17 cellular contexts compared by ENCODE assay signal in genomic region chr6:10908228-10908627, GRCh38. TPM values are rescaled to one million over a fixed set of nuclear protein-coding genes. Genes with fewer than 3 reads are reported as not detected.
DNase-seq lines count a peak whose midpoint lies in the region; ATAC-seq and TF ChIP-seq lines count a peak whose summit lies in the region.
"Had no signal": no experiment of that assay in that cellular context is flagged by ENCODE, and none has a peak within 500 bp of the region (broad histone marks: within the 10 kb centered on the region; RNA-seq: fewer than 3 reads in every experiment).

No MANE protein-coding gene starts in this region.

- DNase-seq in MM.1S, result peak; percentile 34
- DNase-seq in cerebellum (ENCODE audit: low spot score), result peak; percentile 20
- peak; percentile 23 to 31 for DNase-seq in lung microvascular endothelial cell (ENCODE audit: low read depth in 2 of 2)
- DNase-seq in posterior cingulate gyrus, result no peak
- no peak for DNase-seq in activated naive CD8-positive, alpha-beta T cell treated with anti-CD3 and anti-CD28 coated beads, Interleukin-2, amount 50 U/mL, for 24 hours
- DNase-seq: Caco-2; CD4-positive, alpha-beta T cell; DMS79 treated with DMSO at 0.1 percent for 48 hours; HCEC 1CT had no signal

- no peak overlapping the region for H3K27ac Mint-ChIP-seq in activated naive CD8-positive, alpha-beta T cell treated with anti-CD3 and anti-CD28 coated beads, Interleukin-2, amount 50 U/mL, for 24 hours
- H3K27ac Mint-ChIP-seq: B cell; CD4-positive, alpha-beta T cell; GM23338 had no signal

- H4K20me1 ChIP-seq in BLaER1 (no peaks in the 10 kb centered on the region), MM.1S (ENCODE audit: insufficient read depth, low read length) (no peaks in the 10 kb centered on the region)

- H2AFZ ChIP-seq in MM.1S (ENCODE audit: low read length), result no peak overlapping the region
- H2AFZ ChIP-seq: GM23338 had no signal

- no peak overlapping the region for H3K9ac ChIP-seq in BLaER1
- no peak overlapping the region for H3K9ac ChIP-seq in MM.1S (ENCODE audit: low read length)

- no peak for ATAC-seq in HG03025 (IDR thresholded peaks at IDR 0.05; ENCODE audit: low FRiP score, unreplicated experiment)
- no peak for ATAC-seq in activated naive CD8-positive, alpha-beta T cell treated with anti-CD3 and anti-CD28 coated beads, Interleukin-2, amount 50 U/mL, for 24 hours
- ATAC-seq: GM23338 had no signal

- H3K4me1 Mint-ChIP-seq in activated naive CD8-positive, alpha-beta T cell treated with anti-CD3 and anti-CD28 coated beads, Interleukin-2, amount 50 U/mL, for 24 hours, result no peaks in the 10 kb centered on the region
- H3K4me1 Mint-ChIP-seq: B cell, GM23338 had no signal

- 0 out of 2 replicates have a peak, but pooled peaks cover under 1% of the 10 kb centered on the region for H3K9me3 ChIP-seq in BLaER1
- H3K9me3 ChIP-seq in MM.1S (replicated peaks; ENCODE audit: insufficient read depth, low read length), result no peaks in the 10 kb centered on the region
- H3K9me3 ChIP-seq: Caco-2 had no signal

- H3K27me3 ChIP-seq in BLaER1 (no peaks in the 10 kb centered on the region), MM.1S (replicated peaks; ENCODE audit: insufficient read depth, low read length) (peaks cover 19% of the 10 kb centered on the region)

- H3K36me3 ChIP-seq in BLaER1, result no peaks in the 10 kb centered on the region
- H3K36me3 ChIP-seq in MM.1S (replicated peaks; ENCODE audit: insufficient read depth, low read length), result no peaks in the 10 kb centered on the region

- peak overlapping the region; percentile 18 for H3K4me2 ChIP-seq in BLaER1
- H3K4me2 ChIP-seq in MM.1S (ENCODE audit: low read depth, low read length), result no peak overlapping the region
- H3K4me2 ChIP-seq: GM23338 had no signal

- TF ChIP-seq CTCF in MM.1S (IDR thresholded peaks at IDR 0.05; ENCODE audit: low read length), result no peak

- H3K27ac ChIP-seq in BLaER1 (no peak overlapping the region), MM.1S (ENCODE audit: low read length) (no peak overlapping the region)
- H3K27ac ChIP-seq: C4-2B, HL-60 had no signal

- H3K9me2 ChIP-seq in MM.1S (replicated peaks; ENCODE audit: insufficient read depth, low read length), result no peaks in the 10 kb centered on the region

- no peaks in the 10 kb centered on the region for H3F3A ChIP-seq in MM.1S (ENCODE audit: insufficient read depth, low read length)

- H3K4me3 Mint-ChIP-seq in activated naive CD8-positive, alpha-beta T cell treated with anti-CD3 and anti-CD28 coated beads, Interleukin-2, amount 50 U/mL, for 24 hours, result no peak overlapping the region
- H3K4me3 Mint-ChIP-seq: B cell; CD4-positive, alpha-beta T cell; GM23338 had no signal

- no peaks in the 10 kb centered on the region for H3K79me2 ChIP-seq in MM.1S (ENCODE audit: low read length)

- H3K4me3 ChIP-seq in BLaER1 (no peak overlapping the region), MM.1S (ENCODE audit: low read length) (no peak overlapping the region)
- H3K4me3 ChIP-seq: GM23338 had no signal

- intact Hi-C loops in posterior cingulate gyrus (cut with DNase I), result no loop called here

- peaks cover 9% of the 10 kb centered on the region for H3K4me1 ChIP-seq in BLaER1
- H3K4me1 ChIP-seq in MM.1S (ENCODE audit: low read length), result 0 out of 2 replicates have a peak, but pooled peaks cover 4% of the 10 kb centered on the region
- H3K4me1 ChIP-seq: Caco-2 had no signal

- no peaks in the 10 kb centered on the region for H3K9me3 Mint-ChIP-seq in activated naive CD8-positive, alpha-beta T cell treated with anti-CD3 and anti-CD28 coated beads, Interleukin-2, amount 50 U/mL, for 24 hours
- H3K9me3 Mint-ChIP-seq: CD4-positive, alpha-beta T cell; GM23338 had no signal

- no peaks in the 10 kb centered on the region for H3K36me3 Mint-ChIP-seq in activated naive CD8-positive, alpha-beta T cell treated with anti-CD3 and anti-CD28 coated beads, Interleukin-2, amount 50 U/mL, for 24 hours (ENCODE audit: low read depth)

- H3K27me3 Mint-ChIP-seq in activated naive CD8-positive, alpha-beta T cell treated with anti-CD3 and anti-CD28 coated beads, Interleukin-2, amount 50 U/mL, for 24 hours, result peaks cover 9% of the 10 kb centered on the region

RNA-seq across cellular contexts. Expression of gene SYCP2L, which starts 21.4 kb away (rescaled TPM):
- total RNA-seq in cerebellum (4.7 TPM), lung microvascular endothelial cell (not detected in 2 replicates)
- total RNA-seq: B cell, HT1080 had no signal

RNA-seq across cellular contexts. Expression of gene GCM2, which starts 26.4 kb away (rescaled TPM):
- total RNA-seq in cerebellum (not detected), lung microvascular endothelial cell (not detected in 2 replicates)
- total RNA-seq: A172; B cell; Caco-2; CD4-positive, alpha-beta T cell; GM23338; HT1080 had no signal

Comparison
In these comparisons a context has a peak if more than half of its experiments do, and no peak if none do; other contexts are left out.
1. DNase-seq: peak in MM.1S (single experiment), cerebellum (single experiment) and lung microvascular endothelial cell (2 of 2); none in posterior cingulate gyrus (0 of 10) and activated naive CD8-positive, alpha-beta T cell treated with anti-CD3 and anti-CD28 coated beads, Interleukin-2, amount 50 U/mL, for 24 hours (single experiment).